Comparison of ENCODE assay signal across 19 cellular contexts in the genomic region with DNA sequence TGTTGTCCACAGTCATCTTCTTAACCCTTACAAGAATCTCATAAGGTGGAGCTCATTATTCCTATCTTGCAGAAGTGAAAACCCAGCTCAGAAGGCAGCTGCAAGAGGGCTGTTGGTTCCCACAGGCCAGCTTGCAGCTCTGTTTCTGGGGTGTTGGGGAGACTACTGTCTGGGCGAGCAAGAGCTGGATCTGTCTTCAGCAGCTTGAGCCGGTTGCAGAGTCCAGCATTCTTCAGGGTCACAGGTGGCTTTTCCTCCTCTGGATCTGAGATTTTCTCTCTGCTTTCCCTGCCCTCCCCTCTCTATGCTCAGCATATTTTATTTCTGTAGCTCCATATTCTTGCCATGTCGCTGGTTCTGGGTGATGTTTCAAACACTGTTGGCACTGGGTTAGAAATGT.
"Had no signal": no experiment of that assay in that cellular context is flagged by ENCODE, and none has a peak within 500 bp of the region (broad histone marks: within the 10 kb centered on the region; RNA-seq: fewer than 3 reads in every experiment).

No MANE protein-coding gene starts in this region.

- H3K27me3 ChIP-seq: vagina had no signal

- H3K9me3 Mint-ChIP-seq: memory B cell, mesothelial cell of epicardium, natural killer cell had no signal

- H3K27ac Mint-ChIP-seq: memory B cell, mesothelial cell of epicardium, natural killer cell had no signal

- H3K27ac ChIP-seq: coronary artery, heart right ventricle, left lung, lower lobe of right lung, parathyroid adenoma, prostate gland, right lobe of liver, skin epidermis, tibial artery, upper lobe of left lung, vagina had no signal

- H3K36me3 Mint-ChIP-seq: memory B cell, mesothelial cell of epicardium, natural killer cell had no signal

- H3K4me1 Mint-ChIP-seq: mesothelial cell of epicardium had no signal

- H3K9ac ChIP-seq: parathyroid adenoma had no signal

- DNase-seq: effector CD4-positive, alpha-beta T cell; heart right ventricle; left lung; lower lobe of right lung; natural killer cell; occipital lobe; right lobe of liver; stimulated activated CD4-positive, alpha-beta T cell treated with anti-CD3 and anti-CD28 coated beads, Interleukin-2, amount 100 ng/mL, for 48 hours; stimulated activated naive CD4-positive, alpha-beta T cell treated with Interleukin-2 at 50 U/mL for 16 hours; tibial artery had no signal

- H2AFZ ChIP-seq: parathyroid adenoma had no signal

- ATAC-seq: esophagus mucosa, left lung, lower lobe of right lung, natural killer cell, right lobe of liver had no signal

- H3K4me3 Mint-ChIP-seq: mesothelial cell of epicardium, natural killer cell had no signal

- H3K36me3 ChIP-seq: heart right ventricle, left lung, lower lobe of right lung, prostate gland, right lobe of liver, tibial artery, upper lobe of left lung, vagina had no signal

- H3K9me3 ChIP-seq: heart right ventricle, left lung, lower lobe of right lung, prostate gland, right lobe of liver, tibial artery, upper lobe of left lung, vagina had no signal

- H3K4me1 ChIP-seq: parathyroid adenoma, right lobe of liver had no signal

- H3K79me2 ChIP-seq: parathyroid adenoma had no signal

- H3K4me3 ChIP-seq: coronary artery, heart right ventricle, left lung, lower lobe of right lung, prostate gland, right lobe of liver, skin epidermis, tibial artery, upper lobe of left lung, vagina had no signal
